1 cellular context compared by ENCODE assay signal in genomic region chr7:18553585-18554055, GRCh38.
TF ChIP-seq lines count a peak whose summit lies in the region.

No MANE protein-coding gene starts in this region.

TF ChIP-seq in HepG2, 621 proteins besides CTCF, POLR2A, EP300 and RAD21:
- TF ChIP-seq ZNF329 (CRISPR knock-in tag; IDR thresholded peaks at IDR 0.05; ENCODE audit: low read depth) (no peak), ZNF512B (CRISPR knock-in tag; IDR thresholded peaks at IDR 0.05; ENCODE audit: borderline replicate concordance) (no peak), GPN1 (CRISPR knock-in tag; IDR thresholded peaks at IDR 0.05; ENCODE audit: borderline replicate concordance) (no peak), ZNF20 (CRISPR knock-in tag; IDR thresholded peaks at IDR 0.05) (no peak), HDAC1 (CRISPR knock-in tag; IDR thresholded peaks at IDR 0.05) (no peak), ZC3H4 (CRISPR knock-in tag; IDR thresholded peaks at IDR 0.05; ENCODE audit: borderline replicate concordance) (no peak), ZNF670 (CRISPR knock-in tag; IDR thresholded peaks at IDR 0.05; ENCODE audit: borderline replicate concordance) (no peak), ZNF446 (CRISPR knock-in tag; IDR thresholded peaks at IDR 0.05) (no peak), HDAC2 (CRISPR knock-in tag; IDR thresholded peaks at IDR 0.05) (no peak), RXRB (CRISPR knock-in tag; IDR thresholded peaks at IDR 0.05; ENCODE audit: borderline replicate concordance) (no peak), KLF16 (CRISPR knock-in tag; IDR thresholded peaks at IDR 0.05) (no peak), ZNF788 (CRISPR knock-in tag; IDR thresholded peaks at IDR 0.05; ENCODE audit: borderline replicate concordance) (no peak), KAT2B (IDR thresholded peaks at IDR 0.05; ENCODE audit: borderline replicate concordance, low read depth, low read length) (no peak), YY1 (IDR thresholded peaks at IDR 0.05; ENCODE audit: insufficient read depth, insufficient replicate concordance, low read depth, low read length) (no peak), HDAC6 (IDR thresholded peaks at IDR 0.05; ENCODE audit: low read depth, low read length) (no peak), ZNF580 (CRISPR knock-in tag; IDR thresholded peaks at IDR 0.05; ENCODE audit: borderline replicate concordance, low read depth) (no peak), ZSCAN22 (CRISPR knock-in tag; IDR thresholded peaks at IDR 0.05) (no peak), EHMT2 (IDR thresholded peaks at IDR 0.05; ENCODE audit: borderline replicate concordance, low read depth, low read length) (no peak)
- TF ChIP-seq, protein P1, sequence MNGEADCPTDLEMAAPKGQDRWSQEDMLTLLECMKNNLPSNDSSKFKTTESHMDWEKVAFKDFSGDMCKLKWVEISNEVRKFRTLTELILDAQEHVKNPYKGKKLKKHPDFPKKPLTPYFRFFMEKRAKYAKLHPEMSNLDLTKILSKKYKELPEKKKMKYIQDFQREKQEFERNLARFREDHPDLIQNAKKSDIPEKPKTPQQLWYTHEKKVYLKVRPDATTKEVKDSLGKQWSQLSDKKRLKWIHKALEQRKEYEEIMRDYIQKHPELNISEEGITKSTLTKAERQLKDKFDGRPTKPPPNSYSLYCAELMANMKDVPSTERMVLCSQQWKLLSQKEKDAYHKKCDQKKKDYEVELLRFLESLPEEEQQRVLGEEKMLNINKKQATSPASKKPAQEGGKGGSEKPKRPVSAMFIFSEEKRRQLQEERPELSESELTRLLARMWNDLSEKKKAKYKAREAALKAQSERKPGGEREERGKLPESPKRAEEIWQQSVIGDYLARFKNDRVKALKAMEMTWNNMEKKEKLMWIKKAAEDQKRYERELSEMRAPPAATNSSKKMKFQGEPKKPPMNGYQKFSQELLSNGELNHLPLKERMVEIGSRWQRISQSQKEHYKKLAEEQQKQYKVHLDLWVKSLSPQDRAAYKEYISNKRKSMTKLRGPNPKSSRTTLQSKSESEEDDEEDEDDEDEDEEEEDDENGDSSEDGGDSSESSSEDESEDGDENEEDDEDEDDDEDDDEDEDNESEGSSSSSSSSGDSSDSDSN (CRISPR knock-in tag; IDR thresholded peaks at IDR 0.05), result no peak
- TF ChIP-seq, protein P2, sequence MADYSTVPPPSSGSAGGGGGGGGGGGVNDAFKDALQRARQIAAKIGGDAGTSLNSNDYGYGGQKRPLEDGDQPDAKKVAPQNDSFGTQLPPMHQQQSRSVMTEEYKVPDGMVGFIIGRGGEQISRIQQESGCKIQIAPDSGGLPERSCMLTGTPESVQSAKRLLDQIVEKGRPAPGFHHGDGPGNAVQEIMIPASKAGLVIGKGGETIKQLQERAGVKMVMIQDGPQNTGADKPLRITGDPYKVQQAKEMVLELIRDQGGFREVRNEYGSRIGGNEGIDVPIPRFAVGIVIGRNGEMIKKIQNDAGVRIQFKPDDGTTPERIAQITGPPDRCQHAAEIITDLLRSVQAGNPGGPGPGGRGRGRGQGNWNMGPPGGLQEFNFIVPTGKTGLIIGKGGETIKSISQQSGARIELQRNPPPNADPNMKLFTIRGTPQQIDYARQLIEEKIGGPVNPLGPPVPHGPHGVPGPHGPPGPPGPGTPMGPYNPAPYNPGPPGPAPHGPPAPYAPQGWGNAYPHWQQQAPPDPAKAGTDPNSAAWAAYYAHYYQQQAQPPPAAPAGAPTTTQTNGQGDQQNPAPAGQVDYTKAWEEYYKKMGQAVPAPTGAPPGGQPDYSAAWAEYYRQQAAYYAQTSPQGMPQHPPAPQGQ (CRISPR knock-in tag; IDR thresholded peaks at IDR 0.05; ENCODE audit: borderline replicate concordance), result no peak
